In the genomic region with DNA sequence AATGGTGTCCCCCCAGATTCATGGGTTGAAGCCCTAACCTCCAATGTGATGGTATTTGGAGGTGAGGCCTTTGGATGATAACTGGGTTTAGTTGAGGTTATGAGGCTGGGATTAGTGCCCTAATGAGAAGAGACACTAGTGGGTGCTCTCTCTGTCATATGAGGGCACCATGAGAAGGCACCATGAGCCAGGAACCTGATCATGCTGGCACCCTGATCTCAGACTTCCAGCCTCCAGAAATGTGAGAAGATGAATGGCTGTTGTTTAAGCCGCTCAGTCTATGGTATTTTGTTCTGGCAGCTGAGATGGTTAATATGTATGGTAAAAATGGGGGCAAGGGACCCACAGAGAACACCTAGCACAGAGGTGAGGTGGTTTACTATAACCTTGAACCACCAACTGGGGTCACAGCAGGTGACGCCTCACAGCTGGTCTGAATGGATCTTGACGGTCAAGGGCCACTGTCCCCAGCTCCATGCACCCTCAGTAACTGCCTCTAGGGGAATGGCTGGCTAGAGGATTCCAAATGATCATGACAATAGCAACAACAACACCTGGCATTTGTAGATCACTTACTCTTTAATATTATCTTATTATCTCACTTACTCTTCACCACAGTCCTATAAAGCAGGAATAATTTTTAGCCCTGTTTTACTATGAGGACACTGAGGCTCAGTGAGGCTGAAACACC, we compare ENCODE assay signal across 1 cellular context.
TF ChIP-seq lines count a peak whose summit lies in the region.

No MANE protein-coding gene starts in this region.

TF ChIP-seq in K562, 482 proteins besides CTCF, POLR2A, EP300 and RAD21:
- TF ChIP-seq RBBP5 (IDR thresholded peaks at IDR 0.05; ENCODE audit: borderline replicate concordance, insufficient read depth, low read length, poor library complexity, severe bottlenecking) (no peak), ZNF707 (CRISPR knock-in tag; conservative IDR thresholded peaks at IDR 0.05) (no peak), NCOA1 (IDR thresholded peaks at IDR 0.05; ENCODE audit: low read depth) (no peak), TAF7 (tag; IDR thresholded peaks at IDR 0.05) (no peak), IRF2 (CRISPR knock-in tag; IDR thresholded peaks at IDR 0.05) (no peak)
- TF ChIP-seq, protein P1, sequence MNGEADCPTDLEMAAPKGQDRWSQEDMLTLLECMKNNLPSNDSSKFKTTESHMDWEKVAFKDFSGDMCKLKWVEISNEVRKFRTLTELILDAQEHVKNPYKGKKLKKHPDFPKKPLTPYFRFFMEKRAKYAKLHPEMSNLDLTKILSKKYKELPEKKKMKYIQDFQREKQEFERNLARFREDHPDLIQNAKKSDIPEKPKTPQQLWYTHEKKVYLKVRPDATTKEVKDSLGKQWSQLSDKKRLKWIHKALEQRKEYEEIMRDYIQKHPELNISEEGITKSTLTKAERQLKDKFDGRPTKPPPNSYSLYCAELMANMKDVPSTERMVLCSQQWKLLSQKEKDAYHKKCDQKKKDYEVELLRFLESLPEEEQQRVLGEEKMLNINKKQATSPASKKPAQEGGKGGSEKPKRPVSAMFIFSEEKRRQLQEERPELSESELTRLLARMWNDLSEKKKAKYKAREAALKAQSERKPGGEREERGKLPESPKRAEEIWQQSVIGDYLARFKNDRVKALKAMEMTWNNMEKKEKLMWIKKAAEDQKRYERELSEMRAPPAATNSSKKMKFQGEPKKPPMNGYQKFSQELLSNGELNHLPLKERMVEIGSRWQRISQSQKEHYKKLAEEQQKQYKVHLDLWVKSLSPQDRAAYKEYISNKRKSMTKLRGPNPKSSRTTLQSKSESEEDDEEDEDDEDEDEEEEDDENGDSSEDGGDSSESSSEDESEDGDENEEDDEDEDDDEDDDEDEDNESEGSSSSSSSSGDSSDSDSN (IDR thresholded peaks at IDR 0.05; ENCODE audit: borderline replicate concordance in 1 of 2, low read depth in 2 of 2, low read length in 2 of 2) = no peak
- TF ChIP-seq, protein P2, sequence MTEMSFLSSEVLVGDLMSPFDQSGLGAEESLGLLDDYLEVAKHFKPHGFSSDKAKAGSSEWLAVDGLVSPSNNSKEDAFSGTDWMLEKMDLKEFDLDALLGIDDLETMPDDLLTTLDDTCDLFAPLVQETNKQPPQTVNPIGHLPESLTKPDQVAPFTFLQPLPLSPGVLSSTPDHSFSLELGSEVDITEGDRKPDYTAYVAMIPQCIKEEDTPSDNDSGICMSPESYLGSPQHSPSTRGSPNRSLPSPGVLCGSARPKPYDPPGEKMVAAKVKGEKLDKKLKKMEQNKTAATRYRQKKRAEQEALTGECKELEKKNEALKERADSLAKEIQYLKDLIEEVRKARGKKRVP (CRISPR knock-in tag; IDR thresholded peaks at IDR 0.05) = no peak
